9 cellular contexts compared by ENCODE assay signal in the genomic region with DNA sequence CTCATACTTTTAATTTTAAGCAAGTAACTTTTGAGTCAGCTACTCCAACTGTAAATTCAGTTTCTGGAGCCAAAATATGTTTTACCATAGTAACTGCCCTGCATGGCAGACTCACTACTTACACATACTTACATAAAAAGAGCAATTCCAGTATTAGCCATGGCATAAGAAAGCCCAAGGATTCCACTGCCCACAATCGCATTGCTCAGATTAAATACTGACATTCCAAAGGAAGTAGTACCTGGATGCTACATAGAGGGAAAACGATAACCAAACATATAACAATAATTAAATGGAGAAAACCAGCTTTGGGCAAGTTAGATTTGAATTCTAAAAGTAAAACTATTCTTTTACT. TPM values are rescaled to one million over a fixed set of nuclear protein-coding genes. Genes with fewer than 3 reads are reported as not detected.
DNase-seq lines count a peak whose midpoint lies in the region; ATAC-seq, FAIRE-seq and TF ChIP-seq lines count a peak whose summit lies in the region.
"Had no signal": no experiment of that assay in that cellular context is flagged by ENCODE, and none has a peak within 500 bp of the region (broad histone marks: within the 10 kb centered on the region; RNA-seq: fewer than 3 reads in every experiment).

No MANE protein-coding gene starts in this region.

- H2BK120ac ChIP-seq in H1 (replicated peaks; ENCODE audit: low read depth, low read length): no peak overlapping the region

- no peak overlapping the region for H2BK12ac ChIP-seq in H1 (ENCODE audit: low read depth, low read length)

- intact Hi-C loops in CD4-positive, alpha-beta T cell (cut with DNase I, micrococcal nuclease): loop anchor here (5.0 to 10.0 kb wide), 7 partner anchors 87 to 1984 kb away; a partner anchor contains a TSS

- no peak for DNase-seq in CD4-positive, alpha-beta T cell
- DNase-seq in H1 (ENCODE audit: low read depth in 1 of 2, low spot score in 2 of 2) (no peak), neural progenitor cell (ENCODE audit: low spot score) (no peak), NCI-H524 treated with DMSO at 0.1 percent for 48 hours (lab: John Stamatoyannopoulos, UW) (no peak), foreskin melanocyte (no peak)

- no peak overlapping the region for H2AK5ac ChIP-seq in H1 (ENCODE audit: low read depth, low read length)

- H3K27me3 Mint-ChIP-seq in CD4-positive, alpha-beta T cell: peaks cover 7% of the 10 kb centered on the region
- peaks cover 16% of the 10 kb centered on the region for H3K27me3 Mint-ChIP-seq in neural progenitor cell (ENCODE audit: insufficient read depth, low read depth)

- H3K23ac ChIP-seq in H1 (ENCODE audit: insufficient read length): no peak overlapping the region

- H3K9me3 Mint-ChIP-seq in CD4-positive, alpha-beta T cell: no peaks in the 10 kb centered on the region
- H3K9me3 Mint-ChIP-seq in neural progenitor cell: no peaks in the 10 kb centered on the region

- H2BK20ac ChIP-seq in H1 (ENCODE audit: low read length): no peak overlapping the region

- H3K23me2 ChIP-seq in H1 (ENCODE audit: low read depth, low read length): peaks cover 13% of the 10 kb centered on the region; the same call in 1 of the 2 replicates

- no peak for TF ChIP-seq POLR2A in H1 (IDR thresholded peaks at IDR 0.05; ENCODE audit: control extremely low read depth in 1 of 2, low read depth in 2 of 2, low read length in 2 of 2)

- no peak overlapping the region for H3K18ac ChIP-seq in H1 (ENCODE audit: extremely low read depth, low read length)

- TF ChIP-seq EP300 in H1 (IDR thresholded peaks at IDR 0.05; ENCODE audit: borderline replicate concordance in 1 of 2, low read depth in 2 of 2, low read length in 2 of 2): no peak

- ATAC-seq in CD4-positive, alpha-beta T cell (ENCODE audit: poor library complexity): no peak
- no peak for ATAC-seq in GM21786 (IDR thresholded peaks at IDR 0.05; ENCODE audit: unreplicated experiment)
- ATAC-seq in GM18511 (IDR thresholded peaks at IDR 0.05; ENCODE audit: unreplicated experiment): no peak

- POLR2A ChIA-PET in CD4-positive, alpha-beta T cell (lab: Charles Lee): interaction anchor here (0.6 to 4.2 kb wide), 11 partner anchors 11 to 845 kb away, joined by 3 to 76 read pairs (median 15); a partner anchor contains a TSS
- POLR2A ChIA-PET in H1 (lab: Charles Lee; ENCODE audit: partially characterized antibody): interaction anchor here (1.2 to 12.8 kb wide), 10 partner anchors 7 to 595 kb away, joined by 3 to 263 read pairs (median 25); a partner anchor contains a TSS

- H3K9ac ChIP-seq in OCI-LY1 (ENCODE audit: low read length): peak overlapping the region; percentile 87
- peak overlapping the region in 1 of 4 experiments; percentile 11; a peak in 1 of 7 replicates for H3K9ac ChIP-seq in H1 (replicated peaks in 1 of 4; ENCODE audit: extremely low read depth in 1 of 4, low read depth in 3 of 4, low read length in 3 of 4)
- H3K9ac ChIP-seq in neural progenitor cell: peak overlapping the region; percentile 43

- CTCF ChIA-PET in CD4-positive, alpha-beta T cell (lab: Charles Lee): interaction anchor here (0.8 to 1.3 kb wide), 4 partner anchors 9 to 291 kb away, joined by 3 to 4 read pairs (median 3); no protein-coding TSS in a partner anchor
- CTCF ChIA-PET in H1 (lab: Charles Lee; ENCODE audit: partially characterized antibody): interaction anchor here (2.0 kb wide), 1 partner anchor 308 kb away, joined by 8 read pairs; no protein-coding TSS in a partner anchor

- 0 out of 2 replicates have a peak, but pooled peaks cover 2% of the 10 kb centered on the region for H3K79me1 ChIP-seq in H1 (ENCODE audit: low read depth, low read length)

- WGBS in H1 (ENCODE audit: extremely low coverage in 1 of 2, insufficient coverage in 1 of 2, insufficient read length in 1 of 2, insufficient replicate concordance in 2 of 2, low coverage in 1 of 2, low lambda C conversion rate in 2 of 2, missing lambda C conversion rate in 1 of 2), 2 experiments: 43% methylated on average over 2 of the region's 2 CpGs; no CpG with 5 or more reads in 1 of the 2 experiments

- H3K4ac ChIP-seq in H1 (replicated peaks; ENCODE audit: insufficient read length, low read depth, low read length): no peak overlapping the region

- peaks cover 40% of the 10 kb centered on the region for H3K4me1 ChIP-seq in OCI-LY1 (ENCODE audit: insufficient read depth, low read length, severe bottlenecking)
- H3K4me1 ChIP-seq in H1 (replicated peaks in 1 of 4; ENCODE audit: control insufficient read depth in 3 of 4, insufficient read depth in 4 of 4, low read length in 3 of 4): peaks cover 7 to 15% (median 8%) of the 10 kb centered on the region in 4 experiments; a peak in 6 of 7 replicates
- H3K4me1 ChIP-seq in neural progenitor cell: peaks cover 37% of the 10 kb centered on the region

- no peak for TF ChIP-seq RAD21 in H1 (IDR thresholded peaks at IDR 0.05 in 1 of 2, conservative IDR thresholded peaks at IDR 0.05 in 1 of 2; ENCODE audit: low read depth in 2 of 2, low read length in 2 of 2)

- no peak overlapping the region for H2BK5ac ChIP-seq in H1 (ENCODE audit: low read depth, low read length)

- peak overlapping the region; percentile 99 for H3K27ac Mint-ChIP-seq in CD4-positive, alpha-beta T cell
- H3K27ac Mint-ChIP-seq in neural progenitor cell: no peak overlapping the region

- peak overlapping the region; percentile 84 for H3K4me2 ChIP-seq in OCI-LY1 (ENCODE audit: low read length)
- peak overlapping the region; percentile 59 to 82 for H3K4me2 ChIP-seq in H1 (ENCODE audit: insufficient read depth in 1 of 2, low read depth in 2 of 2, low read length in 2 of 2)
- peak overlapping the region; percentile 96 for H3K4me2 ChIP-seq in neural progenitor cell

- H3K4me3 ChIP-seq in OCI-LY1 (ENCODE audit: low read depth, low read length, poor library complexity, severe bottlenecking) (peak overlapping the region; percentile 86), H1 (ENCODE audit: extremely low read depth in 1 of 4, insufficient read depth in 2 of 4, low read depth in 3 of 4, low read length in 4 of 4) (peak overlapping the region; percentile 87 to 99 (median 88)), neural progenitor cell (peak overlapping the region; percentile 76)

- H3F3A ChIP-seq in OCI-LY1 (ENCODE audit: insufficient read depth, low read length) (no peaks in the 10 kb centered on the region), neural progenitor cell (ENCODE audit: low read depth) (peaks cover 72% of the 10 kb centered on the region)

- H4K20me1 ChIP-seq in OCI-LY1 (ENCODE audit: insufficient read depth, low read length) (no peaks in the 10 kb centered on the region), H1 (replicated peaks in 1 of 2; ENCODE audit: control insufficient read depth in 1 of 2, insufficient read depth in 2 of 2, low read length in 2 of 2) (peaks cover 39 to 45% of the 10 kb centered on the region in 2 experiments), neural progenitor cell (ENCODE audit: low read depth) (peaks cover 58% of the 10 kb centered on the region)

- TF ChIP-seq CTCF in CD4-positive, alpha-beta T cell (IDR thresholded peaks at IDR 0.05): no peak
- TF ChIP-seq CTCF in OCI-LY1 (IDR thresholded peaks at IDR 0.05; ENCODE audit: low read length) (no peak), H1 (IDR thresholded peaks at IDR 0.05; ENCODE audit: control extremely low read depth in 1 of 3, insufficient read depth in 1 of 3, low read depth in 1 of 3, low read length in 3 of 3) (no peak), neural progenitor cell (IDR thresholded peaks at IDR 0.05) (no peak)

- FAIRE-seq in H1 (lab: Jason Lieb, UNC): no peak
- FAIRE-seq: GM18507 had no signal

- H3K14ac ChIP-seq in H1 (ENCODE audit: insufficient read length): no peak overlapping the region

- H3K4me3 Mint-ChIP-seq in CD4-positive, alpha-beta T cell: peak overlapping the region; percentile 98
- peak overlapping the region; percentile 96 for H3K4me3 Mint-ChIP-seq in neural progenitor cell

- no peak overlapping the region for H4K5ac ChIP-seq in H1 (ENCODE audit: insufficient read length, low read depth, low read length)

- no peaks in the 10 kb centered on the region for H3K27me3 ChIP-seq in CD4-positive, alpha-beta T cell (ENCODE audit: control insufficient read depth, insufficient read depth, low read length)
- H3K27me3 ChIP-seq in OCI-LY1 (ENCODE audit: insufficient read depth, low read length) (no peaks in the 10 kb centered on the region), H1 (replicated peaks in 1 of 4; ENCODE audit: control insufficient read depth in 3 of 4, extremely low read depth in 1 of 4, insufficient read depth in 3 of 4, low read length in 3 of 4) (no peaks in the 10 kb centered on the region), neural progenitor cell (peaks cover 9% of the 10 kb centered on the region)

- no peak overlapping the region for H3K27ac ChIP-seq in CD4-positive, alpha-beta T cell (ENCODE audit: low read depth, low read length)
- H3K27ac ChIP-seq in OCI-LY1 (ENCODE audit: low read depth, low read length, poor library complexity, severe bottlenecking): no peak overlapping the region
- H3K27ac ChIP-seq in H1 (ENCODE audit: low read depth, low read length): no peak overlapping the region
- no peak overlapping the region for H3K27ac ChIP-seq in neural progenitor cell

- H3K9me3 ChIP-seq in CD4-positive, alpha-beta T cell (ENCODE audit: control insufficient read depth, low read length): no peaks in the 10 kb centered on the region
- no peaks in the 10 kb centered on the region for H3K9me3 ChIP-seq in OCI-LY1 (ENCODE audit: low read length)
- no peaks in the 10 kb centered on the region for H3K9me3 ChIP-seq in H1 (ENCODE audit: insufficient read depth in 2 of 2, low read depth in 1 of 2, low read length in 1 of 2)
- H3K9me3 ChIP-seq in neural progenitor cell (ENCODE audit: low read depth): no peaks in the 10 kb centered on the region

- H4K8ac ChIP-seq in H1 (ENCODE audit: extremely low read depth, insufficient read depth, low read length): no peak overlapping the region; the same call in 1 of the 2 replicates

- no peak overlapping the region for H4K91ac ChIP-seq in H1 (replicated peaks; ENCODE audit: insufficient read length, low read length)

- no peak overlapping the region for H3K56ac ChIP-seq in H1 (replicated peaks; ENCODE audit: insufficient read length, low read depth, low read length)

- H3K9me2 ChIP-seq in OCI-LY1 (ENCODE audit: low read depth, low read length): no peaks in the 10 kb centered on the region

- H2AFZ ChIP-seq in OCI-LY1 (ENCODE audit: low read length) (no peak overlapping the region), H1 (ENCODE audit: low read length) (no peak overlapping the region), neural progenitor cell (replicated peaks) (no peak overlapping the region)

- H3K4me1 Mint-ChIP-seq in CD4-positive, alpha-beta T cell (ENCODE audit: low read depth): peaks cover 81% of the 10 kb centered on the region
- H3K4me1 Mint-ChIP-seq in neural progenitor cell: peaks cover 44% of the 10 kb centered on the region

- H2BK15ac ChIP-seq in H1 (ENCODE audit: low read length): no peak overlapping the region

- H3K36me3 ChIP-seq in OCI-LY1 (ENCODE audit: insufficient read depth, low read length): peaks cover 63% of the 10 kb centered on the region
- H3K36me3 ChIP-seq in H1 (ENCODE audit: control insufficient read depth in 2 of 4, insufficient read depth in 4 of 4, low read length in 3 of 4): peaks cover 37 to 63% (median 58%) of the 10 kb centered on the region in 4 experiments
- peaks cover 48% of the 10 kb centered on the region for H3K36me3 ChIP-seq in neural progenitor cell

- H3K79me2 ChIP-seq in OCI-LY1 (ENCODE audit: insufficient read depth, low read length) (peaks cover 26% of the 10 kb centered on the region; the same call in 1 of the 2 replicates), H1 (ENCODE audit: control insufficient read depth in 1 of 2, insufficient read depth in 2 of 2, low read length in 2 of 2) (peaks cover 29 to 70% of the 10 kb centered on the region in 2 experiments), neural progenitor cell (ENCODE audit: low read depth) (peaks cover 72% of the 10 kb centered on the region)

- peaks cover 76% of the 10 kb centered on the region for H3K36me3 Mint-ChIP-seq in CD4-positive, alpha-beta T cell (ENCODE audit: low read depth)
- H3K36me3 Mint-ChIP-seq in neural progenitor cell: peaks cover 28% of the 10 kb centered on the region

RNA-seq across cellular contexts. Expression of a gene that starts 2.2 kb away (rescaled TPM):
- total RNA-seq in CD4-positive, alpha-beta T cell: 100 to 1,000 TPM; 213 to 222 TPM
- 620 and 684 TPM in 2 replicates for total RNA-seq in H1 (2021; fragmentation: NEBNext Ultra II Directional; extraction: Animal tissue kit (Norgen Biotek cat#: 25700))
- polyA plus RNA-seq in H1 (2011; rRNA removed): 163 and 245 TPM in 2 replicates
- polyA plus RNA-seq in H1 (2011; cell fraction: cytosol; rRNA removed): 172 TPM
- polyA plus RNA-seq in H1 (2011; cell fraction: nucleus; rRNA removed): 187 TPM
- polyA plus RNA-seq in H1 (2012, experiment 1 of 2): 133 to 299 TPM (median 236 TPM) in 4 replicates
- 17.4 TPM for polyA plus RNA-seq in H1 (2012, experiment 2 of 2)
- 830 TPM for polyA plus RNA-seq in H1 (2013, experiment 1 of 2)
- polyA plus RNA-seq in H1 (2013, experiment 2 of 2): 877 TPM
- polyA minus RNA-seq in H1 (2011; rRNA and poly(A)+ RNA removed): 313 and 345 TPM in 2 replicates
- 195 TPM for polyA minus RNA-seq in H1 (2011; cell fraction: cytosol; rRNA and poly(A)+ RNA removed)
- polyA minus RNA-seq in H1 (2011; cell fraction: nucleus; rRNA and poly(A)+ RNA removed): 474 TPM
- total RNA-seq in neural progenitor cell (ENCODE audit: low replicate concordance): 259 and 348 TPM in 2 replicates
